19 cellular contexts compared by ENCODE assay signal in the genomic region with DNA sequence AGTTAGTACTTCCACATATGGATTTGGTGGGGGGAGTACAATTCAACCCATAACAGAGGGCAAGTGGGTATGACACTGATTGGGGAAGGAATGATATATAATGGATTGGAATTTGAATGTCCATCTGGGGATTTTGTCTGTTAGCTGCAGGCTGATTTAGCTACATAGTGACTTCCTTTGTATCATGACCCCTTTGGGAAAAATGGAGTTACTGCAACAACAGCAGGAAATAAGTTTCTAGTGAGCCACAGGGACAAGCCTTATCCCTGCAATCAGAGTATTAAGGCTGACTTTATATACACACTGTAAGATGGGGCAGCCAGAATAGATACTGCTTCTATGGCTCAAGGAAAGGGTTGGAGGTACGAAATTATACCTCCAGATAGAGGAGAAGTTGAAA.
DNase-seq lines count a peak whose midpoint lies in the region; ATAC-seq and TF ChIP-seq lines count a peak whose summit lies in the region.
"Had no signal": no experiment of that assay in that cellular context is flagged by ENCODE, and none has a peak within 500 bp of the region (broad histone marks: within the 10 kb centered on the region; RNA-seq: fewer than 3 reads in every experiment).

No MANE protein-coding gene starts in this region.

- H3K36me3 ChIP-seq in SK-N-SH (replicated peaks in 1 of 2; ENCODE audit: control insufficient read depth in 1 of 2, insufficient read depth in 2 of 2, low read length in 1 of 2) = no peaks in the 10 kb centered on the region
- H3K36me3 ChIP-seq: brain microvascular endothelial cell, gastroesophageal sphincter had no signal

- no peak overlapping the region for H3K27ac ChIP-seq in SK-N-SH (ENCODE audit: low read depth in 2 of 2, low read length in 1 of 2)
- H3K27ac ChIP-seq: brain microvascular endothelial cell, gastroesophageal sphincter had no signal

- no peak overlapping the region for H3K4me3 Mint-ChIP-seq in type B pancreatic cell
- no peak overlapping the region for H3K4me3 Mint-ChIP-seq in T-helper 17 cell
- H3K4me3 Mint-ChIP-seq: stimulated activated naive CD8-positive, alpha-beta T cell treated with anti-CD3 and anti-CD28 coated beads, Interleukin-15, amount 100 ng/mL, for 72 hours had no signal

- no peaks in the 10 kb centered on the region for H4K20me1 ChIP-seq in SK-N-SH (ENCODE audit: insufficient read depth)

- TF ChIP-seq RAD21 in SK-N-SH (IDR thresholded peaks at IDR 0.05; ENCODE audit: low read length) = peak; percentile 28; the same call in 1 of the 2 replicates

- H3K79me2 ChIP-seq in SK-N-SH (ENCODE audit: insufficient read depth) = no peaks in the 10 kb centered on the region

- peak; percentile 8 for DNase-seq in SK-N-SH
- peak; percentile 29 for DNase-seq in NCI-H69 (lab: John Stamatoyannopoulos, UW)
- DNase-seq in epithelial cell of esophagus (ENCODE audit: low read depth) = peak; percentile 29
- DNase-seq in type B pancreatic cell (ENCODE audit: extremely low spot score, unreplicated experiment) = no peak
- no peak for DNase-seq in T-helper 17 cell
- DNase-seq: activated CD8-positive, alpha-beta memory T cell treated with anti-CD3 and anti-CD28 coated beads, Interleukin-2, amount 50 U/mL, for 48 hours; activated naive CD4-positive, alpha-beta T cell treated with anti-CD3 and anti-CD28 coated beads, Interleukin-2, amount 50 U/mL, for 16 hours; brain microvascular endothelial cell; DMS79; effector memory CD4-positive, alpha-beta T cell; NCI-H1092; NCI-H226; occipital lobe; small intestine; stimulated activated naive CD8-positive, alpha-beta T cell treated with anti-CD3 and anti-CD28 coated beads, Interleukin-15, amount 100 ng/mL, for 72 hours had no signal

- H3K27ac Mint-ChIP-seq in type B pancreatic cell (no peak overlapping the region), T-helper 17 cell (no peak overlapping the region)
- H3K27ac Mint-ChIP-seq: stimulated activated naive CD8-positive, alpha-beta T cell treated with anti-CD3 and anti-CD28 coated beads, Interleukin-15, amount 100 ng/mL, for 72 hours had no signal

- TF ChIP-seq CTCF in SK-N-SH (IDR thresholded peaks at IDR 0.05) (peak; percentile 22; the same call in 1 of the 2 replicates), epithelial cell of esophagus (IDR thresholded peaks at IDR 0.05; ENCODE audit: insufficient read depth, low read depth, low read length, missing control alignments) (peak; percentile 41), type B pancreatic cell (conservative IDR thresholded peaks at IDR 0.05) (peak; percentile 63)

- H3K9me3 ChIP-seq in SK-N-SH = no peaks in the 10 kb centered on the region
- H3K9me3 ChIP-seq in T-helper 17 cell (ENCODE audit: control insufficient read depth, low read length, poor library complexity, severe bottlenecking) = no peaks in the 10 kb centered on the region
- H3K9me3 ChIP-seq: gastroesophageal sphincter had no signal

- CTCF ChIA-PET in SK-N-SH (lab: Yijun Ruan, JAX) = no interaction called here

- POLR2A ChIA-PET in SK-N-SH (lab: Yijun Ruan, JAX) = no interaction called here

- H3K36me3 Mint-ChIP-seq in type B pancreatic cell = no peaks in the 10 kb centered on the region
- H3K36me3 Mint-ChIP-seq in T-helper 17 cell (ENCODE audit: low read depth) = no peaks in the 10 kb centered on the region

- no peak overlapping the region for H2AFZ ChIP-seq in SK-N-SH (ENCODE audit: low read depth)

- H3K4me3 ChIP-seq in SK-N-SH (ENCODE audit: low read depth in 2 of 2, low read length in 1 of 2) (no peak overlapping the region), epithelial cell of esophagus (ENCODE audit: low read length) (no peak overlapping the region)
- H3K4me3 ChIP-seq: gastroesophageal sphincter had no signal

- no peaks in the 10 kb centered on the region for H3K27me3 ChIP-seq in SK-N-SH (ENCODE audit: insufficient read depth)
- H3K27me3 ChIP-seq: brain microvascular endothelial cell, gastroesophageal sphincter had no signal

- H3K4me1 ChIP-seq in SK-N-SH (ENCODE audit: control insufficient read depth in 1 of 2, insufficient read depth in 2 of 2, low read depth in 1 of 2, low read length in 1 of 2) = peaks cover 0 to 3% of the 10 kb centered on the region in 2 experiments; a peak in 1 of 4 replicates
- H3K4me1 ChIP-seq: gastroesophageal sphincter had no signal

- no peak overlapping the region for H3K4me2 ChIP-seq in SK-N-SH

- no peaks in the 10 kb centered on the region for H3K9me2 ChIP-seq in SK-N-SH

- H3F3A ChIP-seq in SK-N-SH (replicated peaks; ENCODE audit: insufficient read depth) = no peaks in the 10 kb centered on the region

- ATAC-seq in SK-N-SH treated with all-trans-retinoic acid at 6 μM for 48 hours (no peak), HG02970 (IDR thresholded peaks at IDR 0.05; ENCODE audit: low FRiP score, unreplicated experiment) (no peak), T-helper 17 cell (no peak), HG03097 (IDR thresholded peaks at IDR 0.05; ENCODE audit: low FRiP score, unreplicated experiment) (no peak)
- ATAC-seq: gastroesophageal sphincter; stimulated activated naive CD8-positive, alpha-beta T cell treated with anti-CD3 and anti-CD28 coated beads, Interleukin-15, amount 100 ng/mL, for 72 hours had no signal

- H3K4me1 Mint-ChIP-seq in type B pancreatic cell (ENCODE audit: unreplicated experiment) (peaks cover 7% of the 10 kb centered on the region), T-helper 17 cell (no peaks in the 10 kb centered on the region)
- H3K4me1 Mint-ChIP-seq: stimulated activated naive CD8-positive, alpha-beta T cell treated with anti-CD3 and anti-CD28 coated beads, Interleukin-15, amount 100 ng/mL, for 72 hours had no signal

- TF ChIP-seq EP300 in SK-N-SH (IDR thresholded peaks at IDR 0.05; ENCODE audit: borderline replicate concordance in 1 of 2, low read depth in 1 of 2, low read length in 1 of 2) = no peak

- 16% methylated on average over 1 of the region's 1 CpG for WGBS in SK-N-SH (ENCODE audit: low lambda C conversion rate)

- H3K27me3 Mint-ChIP-seq in type B pancreatic cell (no peaks in the 10 kb centered on the region), T-helper 17 cell (no peaks in the 10 kb centered on the region)
- H3K27me3 Mint-ChIP-seq: stimulated activated naive CD8-positive, alpha-beta T cell treated with anti-CD3 and anti-CD28 coated beads, Interleukin-15, amount 100 ng/mL, for 72 hours had no signal

- H3K9ac ChIP-seq in SK-N-SH = no peak overlapping the region

- no peaks in the 10 kb centered on the region for H3K9me3 Mint-ChIP-seq in type B pancreatic cell

TF ChIP-seq in SK-N-SH, 30 proteins besides CTCF, POLR2A, EP300 and RAD21 (continues in another document):
- TF ChIP-seq RFX5 (IDR thresholded peaks at IDR 0.05; ENCODE audit: low read length) (no peak), TAF1 (IDR thresholded peaks at IDR 0.05; ENCODE audit: borderline replicate concordance, low read depth, low read length) (no peak), TCF12 (IDR thresholded peaks at IDR 0.05) (no peak), POLR2AphosphoS5 (IDR thresholded peaks at IDR 0.05; ENCODE audit: low read depth, low read length) (no peak)
- TF ChIP-seq, protein P1, sequence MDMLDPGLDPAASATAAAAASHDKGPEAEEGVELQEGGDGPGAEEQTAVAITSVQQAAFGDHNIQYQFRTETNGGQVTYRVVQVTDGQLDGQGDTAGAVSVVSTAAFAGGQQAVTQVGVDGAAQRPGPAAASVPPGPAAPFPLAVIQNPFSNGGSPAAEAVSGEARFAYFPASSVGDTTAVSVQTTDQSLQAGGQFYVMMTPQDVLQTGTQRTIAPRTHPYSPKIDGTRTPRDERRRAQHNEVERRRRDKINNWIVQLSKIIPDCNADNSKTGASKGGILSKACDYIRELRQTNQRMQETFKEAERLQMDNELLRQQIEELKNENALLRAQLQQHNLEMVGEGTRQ (IDR thresholded peaks at IDR 0.05; ENCODE audit: borderline replicate concordance, low read depth, low read length) = no peak
- TF ChIP-seq, protein P2, sequence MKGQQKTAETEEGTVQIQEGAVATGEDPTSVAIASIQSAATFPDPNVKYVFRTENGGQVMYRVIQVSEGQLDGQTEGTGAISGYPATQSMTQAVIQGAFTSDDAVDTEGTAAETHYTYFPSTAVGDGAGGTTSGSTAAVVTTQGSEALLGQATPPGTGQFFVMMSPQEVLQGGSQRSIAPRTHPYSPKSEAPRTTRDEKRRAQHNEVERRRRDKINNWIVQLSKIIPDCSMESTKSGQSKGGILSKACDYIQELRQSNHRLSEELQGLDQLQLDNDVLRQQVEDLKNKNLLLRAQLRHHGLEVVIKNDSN (IDR thresholded peaks at IDR 0.05; ENCODE audit: borderline replicate concordance, low read depth) = no peak

TF ChIP-seq in SK-N-SH treated with all-trans-retinoic acid at 6 μM for 48 hours, 23 proteins besides CTCF, POLR2A, EP300 and RAD21 (continues in another document):
- no peak for TF ChIP-seq ISL1 (CRISPR knock-in tag; IDR thresholded peaks at IDR 0.05)
- TF ChIP-seq, protein P3, sequence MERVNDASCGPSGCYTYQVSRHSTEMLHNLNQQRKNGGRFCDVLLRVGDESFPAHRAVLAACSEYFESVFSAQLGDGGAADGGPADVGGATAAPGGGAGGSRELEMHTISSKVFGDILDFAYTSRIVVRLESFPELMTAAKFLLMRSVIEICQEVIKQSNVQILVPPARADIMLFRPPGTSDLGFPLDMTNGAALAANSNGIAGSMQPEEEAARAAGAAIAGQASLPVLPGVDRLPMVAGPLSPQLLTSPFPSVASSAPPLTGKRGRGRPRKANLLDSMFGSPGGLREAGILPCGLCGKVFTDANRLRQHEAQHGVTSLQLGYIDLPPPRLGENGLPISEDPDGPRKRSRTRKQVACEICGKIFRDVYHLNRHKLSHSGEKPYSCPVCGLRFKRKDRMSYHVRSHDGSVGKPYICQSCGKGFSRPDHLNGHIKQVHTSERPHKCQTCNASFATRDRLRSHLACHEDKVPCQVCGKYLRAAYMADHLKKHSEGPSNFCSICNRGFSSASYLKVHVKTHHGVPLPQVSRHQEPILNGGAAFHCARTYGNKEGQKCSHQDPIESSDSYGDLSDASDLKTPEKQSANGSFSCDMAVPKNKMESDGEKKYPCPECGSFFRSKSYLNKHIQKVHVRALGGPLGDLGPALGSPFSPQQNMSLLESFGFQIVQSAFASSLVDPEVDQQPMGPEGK (CRISPR knock-in tag; IDR thresholded peaks at IDR 0.05; ENCODE audit: borderline replicate concordance) = no peak
- no peak for TF ChIP-seq GLIS3 (CRISPR knock-in tag; IDR thresholded peaks at IDR 0.05)
- no peak for TF ChIP-seq ARNTL (CRISPR knock-in tag; IDR thresholded peaks at IDR 0.05; ENCODE audit: borderline replicate concordance, low read depth)

Comparison
In these comparisons a context has a peak if more than half of its experiments do, and no peak if none do; other contexts are left out.
1. DNase-seq: peak in SK-N-SH (single experiment), NCI-H69 (single experiment) and epithelial cell of esophagus (single experiment); none in type B pancreatic cell (single experiment) and T-helper 17 cell (0 of 3).
2. Peak in every context shown above with its lines, with median percentiles within 50 percentile points of each other: CTCF ChIP-seq.